8 cellular contexts compared by ENCODE assay signal in genomic region chr13:50893211-50893852, GRCh38. TPM values are rescaled to one million over a fixed set of nuclear protein-coding genes. Genes with fewer than 3 reads are reported as not detected.
DNase-seq lines count a peak whose midpoint lies in the region; ATAC-seq and TF ChIP-seq lines count a peak whose summit lies in the region.

No MANE protein-coding gene starts in this region.

- no peak for TF ChIP-seq CTCF in GM10266 (IDR thresholded peaks at IDR 0.05; ENCODE audit: control insufficient read depth, insufficient read depth, low read depth, missing control alignments)
- no peak for TF ChIP-seq CTCF in osteoblast (IDR thresholded peaks at IDR 0.05; ENCODE audit: extremely low read depth, low read depth, low read length)

- peak overlapping the region; percentile 77 for H3K4me3 Mint-ChIP-seq in activated T-helper 1 cell treated with anti-CD3 and anti-CD28 coated beads, Interleukin-12 subunit alpha, Interleukin-12 subunit beta, Interleukin-2, Interleukin-4 antibody, amounts not matched to agents 30 ng/mL and 10 ng/mL and 1 ng/mL, durations not matched to agents 14 hours and 24 hours and 36 hours

- peaks cover 27% of the 10 kb centered on the region for H3K4me1 ChIP-seq in HUES6 (ENCODE audit: control insufficient read depth, insufficient read depth, low read length)
- H3K4me1 ChIP-seq in osteoblast (ENCODE audit: insufficient read depth, low read length), result peaks cover 4% of the 10 kb centered on the region

- no peaks in the 10 kb centered on the region for H3K27me3 Mint-ChIP-seq in activated T-helper 1 cell treated with anti-CD3 and anti-CD28 coated beads, Interleukin-12 subunit alpha, Interleukin-12 subunit beta, Interleukin-2, Interleukin-4 antibody, amounts not matched to agents 30 ng/mL and 10 ng/mL and 1 ng/mL, durations not matched to agents 14 hours and 24 hours and 36 hours (ENCODE audit: insufficient read depth)

- H3K27ac ChIP-seq in HUES6 (ENCODE audit: low read depth, low read length), result peak overlapping the region; percentile 49; the same call in 1 of the 2 replicates
- H3K27ac ChIP-seq in osteoblast (ENCODE audit: low read depth, low read length), result no peak overlapping the region

- DNase-seq in GM10266 (ENCODE audit: extremely low spot score), result peak; percentile 58
- DNase-seq in activated T-helper 1 cell treated with anti-CD3 and anti-CD28 coated beads, Interleukin-12 subunit alpha, Interleukin-12 subunit beta, Interleukin-2, Interleukin-4 antibody, amounts not matched to agents 30 ng/mL and 10 ng/mL and 1 ng/mL, durations not matched to agents 14 hours and 24 hours and 36 hours (ENCODE audit: low spot score), result peak; percentile 40
- no peak for DNase-seq in osteoblast (ENCODE audit: insufficient read length, low spot score, missing footprints)
- no peak for DNase-seq in DMS53 treated with DMSO at 0.1 percent for 48 hours (lab: John Stamatoyannopoulos, UW; ENCODE audit: unreplicated experiment)
- DNase-seq in AG08396 (ENCODE audit: low spot score), result no peak
- no peak for DNase-seq in activated CD4-positive, alpha-beta T cell treated with anti-CD3 and anti-CD28 coated beads, Interleukin-2, amount 50 U/mL, for 48 hours

- H3K9me3 ChIP-seq in HUES6 (ENCODE audit: control insufficient read depth, insufficient read depth, low read depth, low read length), result no peaks in the 10 kb centered on the region
- no peaks in the 10 kb centered on the region for H3K9me3 ChIP-seq in osteoblast (ENCODE audit: low read depth, low read length)

- H3K4me1 Mint-ChIP-seq in activated T-helper 1 cell treated with anti-CD3 and anti-CD28 coated beads, Interleukin-12 subunit alpha, Interleukin-12 subunit beta, Interleukin-2, Interleukin-4 antibody, amounts not matched to agents 30 ng/mL and 10 ng/mL and 1 ng/mL, durations not matched to agents 14 hours and 24 hours and 36 hours (ENCODE audit: low read depth), result peaks cover 49% of the 10 kb centered on the region

- H3K27ac Mint-ChIP-seq in activated T-helper 1 cell treated with anti-CD3 and anti-CD28 coated beads, Interleukin-12 subunit alpha, Interleukin-12 subunit beta, Interleukin-2, Interleukin-4 antibody, amounts not matched to agents 30 ng/mL and 10 ng/mL and 1 ng/mL, durations not matched to agents 14 hours and 24 hours and 36 hours, result peak overlapping the region; percentile 87

- H3K36me3 ChIP-seq in HUES6 (ENCODE audit: control insufficient read depth, insufficient read depth, low read length), result no peaks in the 10 kb centered on the region
- H3K36me3 ChIP-seq in osteoblast (ENCODE audit: insufficient read depth, low read length), result no peaks in the 10 kb centered on the region

- H2AFZ ChIP-seq in osteoblast (ENCODE audit: low read length), result peak overlapping the region; percentile 6

- H3K36me3 Mint-ChIP-seq in activated T-helper 1 cell treated with anti-CD3 and anti-CD28 coated beads, Interleukin-12 subunit alpha, Interleukin-12 subunit beta, Interleukin-2, Interleukin-4 antibody, amounts not matched to agents 30 ng/mL and 10 ng/mL and 1 ng/mL, durations not matched to agents 14 hours and 24 hours and 36 hours (ENCODE audit: low read depth), result peaks cover 14% of the 10 kb centered on the region

- H3K9ac ChIP-seq in HUES6 (ENCODE audit: low read length), result peak overlapping the region; percentile 23

- peaks cover 16% of the 10 kb centered on the region for H3K9me3 Mint-ChIP-seq in activated T-helper 1 cell treated with anti-CD3 and anti-CD28 coated beads, Interleukin-12 subunit alpha, Interleukin-12 subunit beta, Interleukin-2, Interleukin-4 antibody, amounts not matched to agents 30 ng/mL and 10 ng/mL and 1 ng/mL, durations not matched to agents 14 hours and 24 hours and 36 hours

- H3K4me3 ChIP-seq in HUES6 (ENCODE audit: low read depth, low read length) (no peak overlapping the region), osteoblast (ENCODE audit: insufficient read depth, low read length) (no peak overlapping the region)

- intact Hi-C loops in activated T-helper 1 cell treated with anti-CD3 and anti-CD28 coated beads, Interleukin-12 subunit alpha, Interleukin-12 subunit beta, Interleukin-2, Interleukin-4 antibody, amounts not matched to agents 30 ng/mL and 10 ng/mL and 1 ng/mL, durations not matched to agents 14 hours and 24 hours and 36 hours (cut with micrococcal nuclease), result loop anchor here (1.0 to 5.0 kb wide), 6 partner anchors 16 to 1401 kb away; partner anchors contain the start of genes RNASEH2B and TRIM13

- H3K27me3 ChIP-seq in HUES6 (ENCODE audit: control insufficient read depth, insufficient read depth, low read length), result no peaks in the 10 kb centered on the region
- peaks cover 8% of the 10 kb centered on the region for H3K27me3 ChIP-seq in osteoblast (ENCODE audit: insufficient read depth, low read length)

- peak overlapping the region; percentile 5 for H3K4me2 ChIP-seq in osteoblast (ENCODE audit: insufficient read depth, low read length)

- H3K79me2 ChIP-seq in osteoblast (ENCODE audit: insufficient read depth, low read length), result no peaks in the 10 kb centered on the region

- ATAC-seq in GM21515 (IDR thresholded peaks at IDR 0.05; ENCODE audit: unreplicated experiment), result peak; percentile 81

- no peaks in the 10 kb centered on the region for H4K20me1 ChIP-seq in osteoblast (ENCODE audit: insufficient read depth, low read length)

RNA-seq across cellular contexts. Expression of gene RNASEH2B, which starts 16.3 kb away (rescaled TPM):
- total RNA-seq in activated T-helper 1 cell treated with anti-CD3 and anti-CD28 coated beads, Interleukin-12 subunit alpha, Interleukin-12 subunit beta, Interleukin-2, Interleukin-4 antibody, amounts not matched to agents 30 ng/mL and 10 ng/mL and 1 ng/mL, durations not matched to agents 14 hours and 24 hours and 36 hours, result 57.0 and 62.7 TPM in 2 replicates
- total RNA-seq in osteoblast, result 47.4 and 66.9 TPM in 2 replicates

RNA-seq across cellular contexts. Expression of gene DLEU7, which starts 49.8 kb away (rescaled TPM):
- total RNA-seq in activated T-helper 1 cell treated with anti-CD3 and anti-CD28 coated beads, Interleukin-12 subunit alpha, Interleukin-12 subunit beta, Interleukin-2, Interleukin-4 antibody, amounts not matched to agents 30 ng/mL and 10 ng/mL and 1 ng/mL, durations not matched to agents 14 hours and 24 hours and 36 hours, result not detected in 2 replicates
- total RNA-seq in osteoblast, result not detected in 2 replicates

Comparison
In these comparisons a context has a peak if more than half of its experiments do, and no peak if none do; other contexts are left out.
1. DNase-seq: peak in GM10266 (single experiment) and activated T-helper 1 cell treated with anti-CD3 and anti-CD28 coated beads, Interleukin-12 subunit alpha, Interleukin-12 subunit beta, Interleukin-2, Interleukin-4 antibody, amounts not matched to agents 30 ng/mL and 10 ng/mL and 1 ng/mL, durations not matched to agents 14 hours and 24 hours and 36 hours (single experiment); none in osteoblast (single experiment), DMS53 treated with DMSO at 0.1 percent for 48 hours (single experiment), AG08396 (single experiment) and activated CD4-positive, alpha-beta T cell treated with anti-CD3 and anti-CD28 coated beads, Interleukin-2, amount 50 U/mL, for 48 hours (0 of 2).